1 cellular context compared by ENCODE assay signal in the genomic region with DNA sequence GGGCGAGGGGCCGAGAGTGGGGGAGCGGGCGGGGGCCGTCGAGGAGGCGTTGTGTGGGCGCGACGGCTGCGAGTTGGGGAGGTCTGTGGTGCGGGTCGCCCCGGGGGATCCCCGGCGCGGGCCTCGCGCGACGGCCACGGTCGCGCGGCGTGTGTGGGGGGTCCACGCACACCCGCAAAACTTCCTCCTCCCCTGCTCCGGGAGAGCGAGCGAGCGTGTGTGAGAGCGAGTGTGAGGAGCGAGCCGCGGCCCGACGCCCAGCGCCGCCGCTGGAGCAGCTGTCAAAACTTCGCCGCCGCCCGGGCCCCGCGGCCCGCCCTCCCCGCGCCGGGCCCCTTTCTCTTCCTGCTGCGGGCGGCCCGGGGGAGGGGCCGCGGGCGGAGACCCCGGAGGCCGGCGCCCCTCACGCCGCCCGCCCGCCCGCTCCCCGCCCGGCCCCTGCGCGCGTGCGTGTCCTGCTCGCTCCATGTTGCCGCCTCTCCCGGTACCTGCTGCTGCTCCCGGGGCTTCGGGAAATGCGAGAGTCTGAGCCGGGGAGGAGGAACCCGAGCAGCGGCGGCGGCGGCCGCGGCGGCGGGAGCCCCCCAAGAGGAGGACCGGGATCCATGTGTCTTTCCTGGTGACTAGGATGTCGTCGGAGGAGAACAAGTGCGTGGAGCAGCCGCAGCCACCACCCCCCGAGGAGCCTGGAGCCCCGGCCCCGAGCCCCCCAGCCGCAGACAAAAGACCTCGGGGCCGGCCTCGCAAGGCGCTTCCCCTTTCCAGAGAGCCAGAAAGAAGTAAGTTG.
A peak's percentile ranks its signal among the peaks of the same experiment; 100 is the strongest.
TF ChIP-seq lines count a peak whose summit lies in the region.

No MANE protein-coding gene starts in this region.

TF ChIP-seq in K562, 482 proteins besides CTCF, POLR2A, EP300 and RAD21 (continued from another document and continues in another):
- TF ChIP-seq, protein P1, sequence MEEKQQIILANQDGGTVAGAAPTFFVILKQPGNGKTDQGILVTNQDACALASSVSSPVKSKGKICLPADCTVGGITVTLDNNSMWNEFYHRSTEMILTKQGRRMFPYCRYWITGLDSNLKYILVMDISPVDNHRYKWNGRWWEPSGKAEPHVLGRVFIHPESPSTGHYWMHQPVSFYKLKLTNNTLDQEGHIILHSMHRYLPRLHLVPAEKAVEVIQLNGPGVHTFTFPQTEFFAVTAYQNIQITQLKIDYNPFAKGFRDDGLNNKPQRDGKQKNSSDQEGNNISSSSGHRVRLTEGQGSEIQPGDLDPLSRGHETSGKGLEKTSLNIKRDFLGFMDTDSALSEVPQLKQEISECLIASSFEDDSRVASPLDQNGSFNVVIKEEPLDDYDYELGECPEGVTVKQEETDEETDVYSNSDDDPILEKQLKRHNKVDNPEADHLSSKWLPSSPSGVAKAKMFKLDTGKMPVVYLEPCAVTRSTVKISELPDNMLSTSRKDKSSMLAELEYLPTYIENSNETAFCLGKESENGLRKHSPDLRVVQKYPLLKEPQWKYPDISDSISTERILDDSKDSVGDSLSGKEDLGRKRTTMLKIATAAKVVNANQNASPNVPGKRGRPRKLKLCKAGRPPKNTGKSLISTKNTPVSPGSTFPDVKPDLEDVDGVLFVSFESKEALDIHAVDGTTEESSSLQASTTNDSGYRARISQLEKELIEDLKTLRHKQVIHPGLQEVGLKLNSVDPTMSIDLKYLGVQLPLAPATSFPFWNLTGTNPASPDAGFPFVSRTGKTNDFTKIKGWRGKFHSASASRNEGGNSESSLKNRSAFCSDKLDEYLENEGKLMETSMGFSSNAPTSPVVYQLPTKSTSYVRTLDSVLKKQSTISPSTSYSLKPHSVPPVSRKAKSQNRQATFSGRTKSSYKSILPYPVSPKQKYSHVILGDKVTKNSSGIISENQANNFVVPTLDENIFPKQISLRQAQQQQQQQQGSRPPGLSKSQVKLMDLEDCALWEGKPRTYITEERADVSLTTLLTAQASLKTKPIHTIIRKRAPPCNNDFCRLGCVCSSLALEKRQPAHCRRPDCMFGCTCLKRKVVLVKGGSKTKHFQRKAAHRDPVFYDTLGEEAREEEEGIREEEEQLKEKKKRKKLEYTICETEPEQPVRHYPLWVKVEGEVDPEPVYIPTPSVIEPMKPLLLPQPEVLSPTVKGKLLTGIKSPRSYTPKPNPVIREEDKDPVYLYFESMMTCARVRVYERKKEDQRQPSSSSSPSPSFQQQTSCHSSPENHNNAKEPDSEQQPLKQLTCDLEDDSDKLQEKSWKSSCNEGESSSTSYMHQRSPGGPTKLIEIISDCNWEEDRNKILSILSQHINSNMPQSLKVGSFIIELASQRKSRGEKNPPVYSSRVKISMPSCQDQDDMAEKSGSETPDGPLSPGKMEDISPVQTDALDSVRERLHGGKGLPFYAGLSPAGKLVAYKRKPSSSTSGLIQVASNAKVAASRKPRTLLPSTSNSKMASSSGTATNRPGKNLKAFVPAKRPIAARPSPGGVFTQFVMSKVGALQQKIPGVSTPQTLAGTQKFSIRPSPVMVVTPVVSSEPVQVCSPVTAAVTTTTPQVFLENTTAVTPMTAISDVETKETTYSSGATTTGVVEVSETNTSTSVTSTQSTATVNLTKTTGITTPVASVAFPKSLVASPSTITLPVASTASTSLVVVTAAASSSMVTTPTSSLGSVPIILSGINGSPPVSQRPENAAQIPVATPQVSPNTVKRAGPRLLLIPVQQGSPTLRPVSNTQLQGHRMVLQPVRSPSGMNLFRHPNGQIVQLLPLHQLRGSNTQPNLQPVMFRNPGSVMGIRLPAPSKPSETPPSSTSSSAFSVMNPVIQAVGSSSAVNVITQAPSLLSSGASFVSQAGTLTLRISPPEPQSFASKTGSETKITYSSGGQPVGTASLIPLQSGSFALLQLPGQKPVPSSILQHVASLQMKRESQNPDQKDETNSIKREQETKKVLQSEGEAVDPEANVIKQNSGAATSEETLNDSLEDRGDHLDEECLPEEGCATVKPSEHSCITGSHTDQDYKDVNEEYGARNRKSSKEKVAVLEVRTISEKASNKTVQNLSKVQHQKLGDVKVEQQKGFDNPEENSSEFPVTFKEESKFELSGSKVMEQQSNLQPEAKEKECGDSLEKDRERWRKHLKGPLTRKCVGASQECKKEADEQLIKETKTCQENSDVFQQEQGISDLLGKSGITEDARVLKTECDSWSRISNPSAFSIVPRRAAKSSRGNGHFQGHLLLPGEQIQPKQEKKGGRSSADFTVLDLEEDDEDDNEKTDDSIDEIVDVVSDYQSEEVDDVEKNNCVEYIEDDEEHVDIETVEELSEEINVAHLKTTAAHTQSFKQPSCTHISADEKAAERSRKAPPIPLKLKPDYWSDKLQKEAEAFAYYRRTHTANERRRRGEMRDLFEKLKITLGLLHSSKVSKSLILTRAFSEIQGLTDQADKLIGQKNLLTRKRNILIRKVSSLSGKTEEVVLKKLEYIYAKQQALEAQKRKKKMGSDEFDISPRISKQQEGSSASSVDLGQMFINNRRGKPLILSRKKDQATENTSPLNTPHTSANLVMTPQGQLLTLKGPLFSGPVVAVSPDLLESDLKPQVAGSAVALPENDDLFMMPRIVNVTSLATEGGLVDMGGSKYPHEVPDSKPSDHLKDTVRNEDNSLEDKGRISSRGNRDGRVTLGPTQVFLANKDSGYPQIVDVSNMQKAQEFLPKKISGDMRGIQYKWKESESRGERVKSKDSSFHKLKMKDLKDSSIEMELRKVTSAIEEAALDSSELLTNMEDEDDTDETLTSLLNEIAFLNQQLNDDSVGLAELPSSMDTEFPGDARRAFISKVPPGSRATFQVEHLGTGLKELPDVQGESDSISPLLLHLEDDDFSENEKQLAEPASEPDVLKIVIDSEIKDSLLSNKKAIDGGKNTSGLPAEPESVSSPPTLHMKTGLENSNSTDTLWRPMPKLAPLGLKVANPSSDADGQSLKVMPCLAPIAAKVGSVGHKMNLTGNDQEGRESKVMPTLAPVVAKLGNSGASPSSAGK (IDR thresholded peaks at IDR 0.05): peak; percentile 39; the same call in 1 of the 2 replicates
- TF ChIP-seq ZKSCAN3 (CRISPR knock-in tag; IDR thresholded peaks at IDR 0.05) (no peak), TAF1 (IDR thresholded peaks at IDR 0.05; ENCODE audit: control insufficient read depth, extremely low read depth, insufficient read depth, low read length, severe bottlenecking) (peak; percentile 74), PYGO2 (tag; IDR thresholded peaks at IDR 0.05) (no peak), CTBP1 (IDR thresholded peaks at IDR 0.05; ENCODE audit: borderline replicate concordance) (peak; percentile 51; the same call in 1 of the 2 replicates), KLF1 (tag; IDR thresholded peaks at IDR 0.05) (0 out of 2 replicates have a peak, but pooled peaks have one; percentile 31), SPI1 (IDR thresholded peaks at IDR 0.05; ENCODE audit: borderline replicate concordance, low read depth, low read length) (peak; percentile 81), ERF (CRISPR knock-in tag; IDR thresholded peaks at IDR 0.05) (peak; percentile 45; the same call in 1 of the 2 replicates), SIRT6 (IDR thresholded peaks at IDR 0.05; ENCODE audit: low read depth, low read length) (no peak), PCBP2 (IDR thresholded peaks at IDR 0.05; ENCODE audit: low read depth, low read length, poor library complexity, severe bottlenecking) (peak; percentile 90), ZNF696 (CRISPR knock-in tag; conservative IDR thresholded peaks at IDR 0.05) (no peak), CCAR2 (IDR thresholded peaks at IDR 0.05; ENCODE audit: low read depth, low read length) (no peak), KDM2B (CRISPR knock-in tag; IDR thresholded peaks at IDR 0.05) (peak; percentile 92), ZNF445 (CRISPR knock-in tag; IDR thresholded peaks at IDR 0.05; ENCODE audit: low read depth) (no peak), SIN3B (IDR thresholded peaks at IDR 0.05; ENCODE audit: low read depth) (peak; percentile 43; the same call in 1 of the 2 replicates), ZNF133 (CRISPR knock-in tag; IDR thresholded peaks at IDR 0.05) (no peak), NONO (IDR thresholded peaks at IDR 0.05; ENCODE audit: low read depth in 2 of 2, low read length in 1 of 2) (peak; percentile 55 to 78), ATF7 (IDR thresholded peaks at IDR 0.05) (no peak), CBX1 (IDR thresholded peaks at IDR 0.05; ENCODE audit: low read depth) (peak; percentile 19; the same call in 1 of the 2 replicates), NR2C2 (CRISPR knock-in tag; IDR thresholded peaks at IDR 0.05) (no peak), NR2C2 (tag; IDR thresholded peaks at IDR 0.05) (peak; percentile 31; the same call in 1 of the 2 replicates), ZNF408 (CRISPR knock-in tag; IDR thresholded peaks at IDR 0.05; ENCODE audit: low read depth) (no peak), ZNF146 (CRISPR knock-in tag; IDR thresholded peaks at IDR 0.05; ENCODE audit: unreplicated experiment) (no peak)
- TF ChIP-seq, protein P2, sequence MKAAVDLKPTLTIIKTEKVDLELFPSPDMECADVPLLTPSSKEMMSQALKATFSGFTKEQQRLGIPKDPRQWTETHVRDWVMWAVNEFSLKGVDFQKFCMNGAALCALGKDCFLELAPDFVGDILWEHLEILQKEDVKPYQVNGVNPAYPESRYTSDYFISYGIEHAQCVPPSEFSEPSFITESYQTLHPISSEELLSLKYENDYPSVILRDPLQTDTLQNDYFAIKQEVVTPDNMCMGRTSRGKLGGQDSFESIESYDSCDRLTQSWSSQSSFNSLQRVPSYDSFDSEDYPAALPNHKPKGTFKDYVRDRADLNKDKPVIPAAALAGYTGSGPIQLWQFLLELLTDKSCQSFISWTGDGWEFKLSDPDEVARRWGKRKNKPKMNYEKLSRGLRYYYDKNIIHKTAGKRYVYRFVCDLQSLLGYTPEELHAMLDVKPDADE (conservative IDR thresholded peaks at IDR 0.05; ENCODE audit: control insufficient read depth, low read depth, low read length): peak; percentile 62; the same call in 1 of the 2 replicates
- TF ChIP-seq, protein P3, sequence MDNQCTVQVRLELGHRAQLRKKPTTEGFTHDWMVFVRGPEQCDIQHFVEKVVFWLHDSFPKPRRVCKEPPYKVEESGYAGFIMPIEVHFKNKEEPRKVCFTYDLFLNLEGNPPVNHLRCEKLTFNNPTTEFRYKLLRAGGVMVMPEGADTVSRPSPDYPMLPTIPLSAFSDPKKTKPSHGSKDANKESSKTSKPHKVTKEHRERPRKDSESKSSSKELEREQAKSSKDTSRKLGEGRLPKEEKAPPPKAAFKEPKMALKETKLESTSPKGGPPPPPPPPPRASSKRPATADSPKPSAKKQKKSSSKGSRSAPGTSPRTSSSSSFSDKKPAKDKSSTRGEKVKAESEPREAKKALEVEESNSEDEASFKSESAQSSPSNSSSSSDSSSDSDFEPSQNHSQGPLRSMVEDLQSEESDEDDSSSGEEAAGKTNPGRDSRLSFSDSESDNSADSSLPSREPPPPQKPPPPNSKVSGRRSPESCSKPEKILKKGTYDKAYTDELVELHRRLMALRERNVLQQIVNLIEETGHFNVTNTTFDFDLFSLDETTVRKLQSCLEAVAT (IDR thresholded peaks at IDR 0.05): peak in 1 of 2 experiments; percentile 53; a peak in 1 of 4 replicates
- TF ChIP-seq, protein P4, sequence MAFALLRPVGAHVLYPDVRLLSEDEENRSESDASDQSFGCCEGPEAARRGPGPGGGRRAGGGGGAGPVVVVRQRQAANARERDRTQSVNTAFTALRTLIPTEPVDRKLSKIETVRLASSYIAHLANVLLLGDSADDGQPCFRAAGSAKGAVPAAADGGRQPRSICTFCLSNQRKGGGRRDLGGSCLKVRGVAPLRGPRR (CRISPR knock-in tag; IDR thresholded peaks at IDR 0.05): no peak
- TF ChIP-seq, protein P5, sequence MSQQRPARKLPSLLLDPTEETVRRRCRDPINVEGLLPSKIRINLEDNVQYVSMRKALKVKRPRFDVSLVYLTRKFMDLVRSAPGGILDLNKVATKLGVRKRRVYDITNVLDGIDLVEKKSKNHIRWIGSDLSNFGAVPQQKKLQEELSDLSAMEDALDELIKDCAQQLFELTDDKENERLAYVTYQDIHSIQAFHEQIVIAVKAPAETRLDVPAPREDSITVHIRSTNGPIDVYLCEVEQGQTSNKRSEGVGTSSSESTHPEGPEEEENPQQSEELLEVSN (IDR thresholded peaks at IDR 0.05; ENCODE audit: borderline replicate concordance in 1 of 2, extremely low read depth in 1 of 2, insufficient read depth in 1 of 2, insufficient read length in 1 of 2, low read depth in 1 of 2, low read length in 1 of 2, poor library complexity in 1 of 2, severe bottlenecking in 1 of 2): peak; percentile 41 to 75
- TF ChIP-seq, protein P6, sequence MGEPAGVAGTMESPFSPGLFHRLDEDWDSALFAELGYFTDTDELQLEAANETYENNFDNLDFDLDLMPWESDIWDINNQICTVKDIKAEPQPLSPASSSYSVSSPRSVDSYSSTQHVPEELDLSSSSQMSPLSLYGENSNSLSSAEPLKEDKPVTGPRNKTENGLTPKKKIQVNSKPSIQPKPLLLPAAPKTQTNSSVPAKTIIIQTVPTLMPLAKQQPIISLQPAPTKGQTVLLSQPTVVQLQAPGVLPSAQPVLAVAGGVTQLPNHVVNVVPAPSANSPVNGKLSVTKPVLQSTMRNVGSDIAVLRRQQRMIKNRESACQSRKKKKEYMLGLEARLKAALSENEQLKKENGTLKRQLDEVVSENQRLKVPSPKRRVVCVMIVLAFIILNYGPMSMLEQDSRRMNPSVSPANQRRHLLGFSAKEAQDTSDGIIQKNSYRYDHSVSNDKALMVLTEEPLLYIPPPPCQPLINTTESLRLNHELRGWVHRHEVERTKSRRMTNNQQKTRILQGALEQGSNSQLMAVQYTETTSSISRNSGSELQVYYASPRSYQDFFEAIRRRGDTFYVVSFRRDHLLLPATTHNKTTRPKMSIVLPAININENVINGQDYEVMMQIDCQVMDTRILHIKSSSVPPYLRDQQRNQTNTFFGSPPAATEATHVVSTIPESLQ (CRISPR knock-in tag; IDR thresholded peaks at IDR 0.05): no peak
- TF ChIP-seq, protein P7, sequence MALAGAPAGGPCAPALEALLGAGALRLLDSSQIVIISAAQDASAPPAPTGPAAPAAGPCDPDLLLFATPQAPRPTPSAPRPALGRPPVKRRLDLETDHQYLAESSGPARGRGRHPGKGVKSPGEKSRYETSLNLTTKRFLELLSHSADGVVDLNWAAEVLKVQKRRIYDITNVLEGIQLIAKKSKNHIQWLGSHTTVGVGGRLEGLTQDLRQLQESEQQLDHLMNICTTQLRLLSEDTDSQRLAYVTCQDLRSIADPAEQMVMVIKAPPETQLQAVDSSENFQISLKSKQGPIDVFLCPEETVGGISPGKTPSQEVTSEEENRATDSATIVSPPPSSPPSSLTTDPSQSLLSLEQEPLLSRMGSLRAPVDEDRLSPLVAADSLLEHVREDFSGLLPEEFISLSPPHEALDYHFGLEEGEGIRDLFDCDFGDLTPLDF (CRISPR knock-in tag; IDR thresholded peaks at IDR 0.05): no peak
- TF ChIP-seq, protein P8, sequence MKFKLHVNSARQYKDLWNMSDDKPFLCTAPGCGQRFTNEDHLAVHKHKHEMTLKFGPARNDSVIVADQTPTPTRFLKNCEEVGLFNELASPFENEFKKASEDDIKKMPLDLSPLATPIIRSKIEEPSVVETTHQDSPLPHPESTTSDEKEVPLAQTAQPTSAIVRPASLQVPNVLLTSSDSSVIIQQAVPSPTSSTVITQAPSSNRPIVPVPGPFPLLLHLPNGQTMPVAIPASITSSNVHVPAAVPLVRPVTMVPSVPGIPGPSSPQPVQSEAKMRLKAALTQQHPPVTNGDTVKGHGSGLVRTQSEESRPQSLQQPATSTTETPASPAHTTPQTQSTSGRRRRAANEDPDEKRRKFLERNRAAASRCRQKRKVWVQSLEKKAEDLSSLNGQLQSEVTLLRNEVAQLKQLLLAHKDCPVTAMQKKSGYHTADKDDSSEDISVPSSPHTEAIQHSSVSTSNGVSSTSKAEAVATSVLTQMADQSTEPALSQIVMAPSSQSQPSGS (CRISPR knock-in tag; IDR thresholded peaks at IDR 0.05): peak; percentile 5; the same call in 1 of the 2 replicates
- TF ChIP-seq, protein P9, sequence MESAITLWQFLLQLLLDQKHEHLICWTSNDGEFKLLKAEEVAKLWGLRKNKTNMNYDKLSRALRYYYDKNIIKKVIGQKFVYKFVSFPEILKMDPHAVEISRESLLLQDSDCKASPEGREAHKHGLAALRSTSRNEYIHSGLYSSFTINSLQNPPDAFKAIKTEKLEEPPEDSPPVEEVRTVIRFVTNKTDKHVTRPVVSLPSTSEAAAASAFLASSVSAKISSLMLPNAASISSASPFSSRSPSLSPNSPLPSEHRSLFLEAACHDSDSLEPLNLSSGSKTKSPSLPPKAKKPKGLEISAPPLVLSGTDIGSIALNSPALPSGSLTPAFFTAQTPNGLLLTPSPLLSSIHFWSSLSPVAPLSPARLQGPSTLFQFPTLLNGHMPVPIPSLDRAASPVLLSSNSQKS (CRISPR knock-in tag; IDR thresholded peaks at IDR 0.05): no peak
